In genomic region chr15:74555192-74555591, GRCh38 we compare ENCODE assay signal across 17 cellular contexts. TPM values are rescaled to one million over a fixed set of nuclear protein-coding genes. Genes with fewer than 3 reads are reported as not detected.
DNase-seq lines count a peak whose midpoint lies in the region; ATAC-seq, FAIRE-seq and TF ChIP-seq lines count a peak whose summit lies in the region.
"Had no signal": no experiment of that assay in that cellular context is flagged by ENCODE, and none has a peak within 500 bp of the region (broad histone marks: within the 10 kb centered on the region; RNA-seq: fewer than 3 reads in every experiment).

No MANE protein-coding gene starts in this region.

- WGBS in H1 (ENCODE audit: extremely low coverage in 1 of 2, insufficient coverage in 1 of 2, insufficient read length in 1 of 2, insufficient replicate concordance in 2 of 2, low coverage in 1 of 2, low lambda C conversion rate in 2 of 2, missing lambda C conversion rate in 1 of 2), 2 experiments: 95% methylated on average over 4 of the region's 4 CpGs; no CpG with 5 or more reads in 1 of the 2 experiments

- no peak for ATAC-seq in HG02571 (IDR thresholded peaks at IDR 0.05; ENCODE audit: unreplicated experiment)
- ATAC-seq: A549 had no signal

- no peak overlapping the region for H3K4ac ChIP-seq in H1 (replicated peaks; ENCODE audit: insufficient read length, low read depth, low read length)

- POLR2A ChIA-PET in HEK293 (lab: Yijun Ruan, JAX) (interaction anchor here (0.6 to 1.3 kb wide), 2 partner anchors 9 to 891 kb away, joined by 3 read pairs; no protein-coding TSS in a partner anchor), H1 (lab: Charles Lee; ENCODE audit: partially characterized antibody) (interaction anchor here (0.6 kb wide), 1 partner anchor 313 kb away, joined by 3 read pairs; no protein-coding TSS in a partner anchor)

- H4K5ac ChIP-seq in H1 (ENCODE audit: insufficient read length, low read depth, low read length): no peak overlapping the region

- peaks cover 3% of the 10 kb centered on the region for H3K79me1 ChIP-seq in H1 (ENCODE audit: low read depth, low read length)

- peaks cover 3 to 87% of the 10 kb centered on the region in 2 experiments; a peak in 3 of 4 replicates for H3K79me2 ChIP-seq in H1 (ENCODE audit: control insufficient read depth in 1 of 2, insufficient read depth in 2 of 2, low read length in 2 of 2)

- no peak overlapping the region for H2BK120ac ChIP-seq in H1 (replicated peaks; ENCODE audit: low read depth, low read length)

- H3K18ac ChIP-seq in H1 (ENCODE audit: extremely low read depth, low read length): no peak overlapping the region

- peaks cover 9% of the 10 kb centered on the region; the same call in 1 of the 2 replicates for H3K4me1 ChIP-seq in HEK293 (ENCODE audit: control insufficient read depth, insufficient read depth, low read length)
- no peaks in the 10 kb centered on the region for H3K4me1 ChIP-seq in H1 (replicated peaks in 1 of 4; ENCODE audit: control insufficient read depth in 3 of 4, insufficient read depth in 4 of 4, low read length in 3 of 4)
- H3K4me1 ChIP-seq: A549 had no signal

- H3K23me2 ChIP-seq in H1 (ENCODE audit: low read depth, low read length): no peaks in the 10 kb centered on the region

- TF ChIP-seq EP300 in H1 (IDR thresholded peaks at IDR 0.05; ENCODE audit: borderline replicate concordance in 1 of 2, low read depth in 2 of 2, low read length in 2 of 2): no peak

- H3K9me3 ChIP-seq in HEK293 (ENCODE audit: control insufficient read depth, insufficient read depth, low read depth, low read length) (no peaks in the 10 kb centered on the region), H1 (ENCODE audit: insufficient read depth in 2 of 2, low read depth in 1 of 2, low read length in 1 of 2) (no peaks in the 10 kb centered on the region)
- H3K9me3 ChIP-seq: A549 had no signal

- TF ChIP-seq RAD21 in H1 (IDR thresholded peaks at IDR 0.05 in 1 of 2, conservative IDR thresholded peaks at IDR 0.05 in 1 of 2; ENCODE audit: low read depth in 2 of 2, low read length in 2 of 2): no peak

- peak; percentile 48 for DNase-seq in NK-92 treated with Interleukin-12 subunit alpha and Interleukin-12 subunit beta, amount 100 ng/mL, for 24 hours (lab: John Stamatoyannopoulos, UW)
- DNase-seq in NK-92 (lab: John Stamatoyannopoulos, UW; ENCODE audit: unreplicated experiment) (no peak), H1 (ENCODE audit: low read depth in 1 of 2, low spot score in 2 of 2) (no peak), GM03348 (ENCODE audit: low spot score) (no peak), NCI-H1694 treated with DMSO at 0.1 percent for 48 hours (lab: John Stamatoyannopoulos, UW) (no peak)
- DNase-seq: AML-193; CD4-positive, alpha-beta T cell; DMS153; DMS79; GDM1; HCEC 1CT; HFFc6 had no signal

- H3K36me3 ChIP-seq in HEK293 (ENCODE audit: control insufficient read depth in 2 of 2, insufficient read depth in 1 of 2, low read length in 2 of 2): peaks cover 24 to 35% of the 10 kb centered on the region in 2 experiments
- peaks cover 7 to 27% (median 18%) of the 10 kb centered on the region in 4 experiments for H3K36me3 ChIP-seq in H1 (ENCODE audit: control insufficient read depth in 2 of 4, insufficient read depth in 4 of 4, low read length in 3 of 4)

- H3K4me2 ChIP-seq in H1 (ENCODE audit: insufficient read depth in 1 of 2, low read depth in 2 of 2, low read length in 2 of 2): no peak overlapping the region
- H3K4me2 ChIP-seq: A549 had no signal

- FAIRE-seq in H1 (lab: Jason Lieb, UNC): no peak
- FAIRE-seq: A549 had no signal

- H3K27ac ChIP-seq in HEK293 (ENCODE audit: extremely low read depth, low read depth, low read length): no peak overlapping the region
- H3K27ac ChIP-seq in H1 (ENCODE audit: low read depth, low read length): no peak overlapping the region
- H3K27ac ChIP-seq: 22Rv1, A549, C4-2B had no signal

- no peak overlapping the region for H2BK12ac ChIP-seq in H1 (ENCODE audit: low read depth, low read length)

- no peak overlapping the region for H3K23ac ChIP-seq in H1 (ENCODE audit: insufficient read length)

- no peak for TF ChIP-seq CTCF in HEK293 (tag by site-specific recombination; IDR thresholded peaks at IDR 0.05)
- TF ChIP-seq CTCF in H1 (IDR thresholded peaks at IDR 0.05; ENCODE audit: control extremely low read depth in 1 of 3, insufficient read depth in 1 of 3, low read depth in 1 of 3, low read length in 3 of 3): no peak

- no peak overlapping the region for H2BK15ac ChIP-seq in H1 (ENCODE audit: low read length)

- no peaks in the 10 kb centered on the region for H3K27me3 ChIP-seq in H1 (replicated peaks in 1 of 4; ENCODE audit: control insufficient read depth in 3 of 4, extremely low read depth in 1 of 4, insufficient read depth in 3 of 4, low read length in 3 of 4)

- no peak overlapping the region for H2AFZ ChIP-seq in H1 (ENCODE audit: low read length)

- H2AK5ac ChIP-seq in H1 (ENCODE audit: low read depth, low read length): no peak overlapping the region

- H3K56ac ChIP-seq in H1 (replicated peaks; ENCODE audit: insufficient read length, low read depth, low read length): no peak overlapping the region

- no peak for TF ChIP-seq POLR2A in H1 (IDR thresholded peaks at IDR 0.05; ENCODE audit: control extremely low read depth in 1 of 2, low read depth in 2 of 2, low read length in 2 of 2)

- H2BK5ac ChIP-seq in H1 (ENCODE audit: low read depth, low read length): no peak overlapping the region

- CTCF ChIA-PET in HEK293 (lab: Yijun Ruan, JAX): interaction anchor here (1.0 to 1.2 kb wide), 3 partner anchors 114 to 179 kb away, joined by 3 to 4 read pairs (median 3); no protein-coding TSS in a partner anchor
- CTCF ChIA-PET in H1 (lab: Charles Lee; ENCODE audit: partially characterized antibody): interaction anchor here (1.3 kb wide), 1 partner anchor 208 kb away, joined by 3 read pairs; no protein-coding TSS in a partner anchor

- H2BK20ac ChIP-seq in H1 (ENCODE audit: low read length): no peak overlapping the region

- no peak overlapping the region for H3K9ac ChIP-seq in H1 (replicated peaks in 1 of 4; ENCODE audit: extremely low read depth in 1 of 4, low read depth in 3 of 4, low read length in 3 of 4)

- H4K20me1 ChIP-seq in H1 (replicated peaks in 1 of 2; ENCODE audit: control insufficient read depth in 1 of 2, insufficient read depth in 2 of 2, low read length in 2 of 2): peaks cover 10 to 12% of the 10 kb centered on the region in 2 experiments

- H3K14ac ChIP-seq in H1 (ENCODE audit: insufficient read length): no peak overlapping the region

- no peak overlapping the region for H4K91ac ChIP-seq in H1 (replicated peaks; ENCODE audit: insufficient read length, low read length)

- H3K4me3 ChIP-seq in HEK293 (ENCODE audit: low read depth, low read length) (no peak overlapping the region), H1 (ENCODE audit: extremely low read depth in 1 of 4, insufficient read depth in 2 of 4, low read depth in 3 of 4, low read length in 4 of 4) (no peak overlapping the region)
- H3K4me3 ChIP-seq: A549 had no signal

- H4K8ac ChIP-seq in H1 (ENCODE audit: extremely low read depth, insufficient read depth, low read length): no peak overlapping the region

TF ChIP-seq in HEK293, 187 proteins besides CTCF, POLR2A, EP300 and RAD21:
- peak; percentile 87 for TF ChIP-seq SCRT2 (tag by site-specific recombination; IDR thresholded peaks at IDR 0.05)
- TF ChIP-seq, protein P1, sequence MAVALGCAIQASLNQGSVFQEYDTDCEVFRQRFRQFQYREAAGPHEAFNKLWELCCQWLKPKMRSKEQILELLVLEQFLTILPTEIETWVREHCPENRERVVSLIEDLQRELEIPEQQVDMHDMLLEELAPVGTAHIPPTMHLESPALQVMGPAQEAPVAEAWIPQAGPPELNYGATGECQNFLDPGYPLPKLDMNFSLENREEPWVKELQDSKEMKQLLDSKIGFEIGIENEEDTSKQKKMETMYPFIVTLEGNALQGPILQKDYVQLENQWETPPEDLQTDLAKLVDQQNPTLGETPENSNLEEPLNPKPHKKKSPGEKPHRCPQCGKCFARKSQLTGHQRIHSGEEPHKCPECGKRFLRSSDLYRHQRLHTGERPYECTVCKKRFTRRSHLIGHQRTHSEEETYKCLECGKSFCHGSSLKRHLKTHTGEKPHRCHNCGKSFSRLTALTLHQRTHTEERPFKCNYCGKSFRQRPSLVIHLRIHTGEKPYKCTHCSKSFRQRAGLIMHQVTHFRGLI (tag by site-specific recombination; IDR thresholded peaks at IDR 0.05): 0 out of 2 replicates have a peak, but pooled peaks have one; percentile 32
- TF ChIP-seq ZNF138 (tag by site-specific recombination; IDR thresholded peaks at IDR 0.05; ENCODE audit: borderline replicate concordance): no peak

RNA-seq across cellular contexts. Expression of gene ARID3B, which starts 14.2 kb away (rescaled TPM):
- total RNA-seq in H1 (2021; fragmentation: NEBNext Ultra II Directional; extraction: Animal tissue kit (Norgen Biotek cat#: 25700)): 115 and 118 TPM in 2 replicates
- 81.0 and 102 TPM in 2 replicates for polyA plus RNA-seq in H1 (2011; rRNA removed)
- polyA plus RNA-seq in H1 (2011; cell fraction: cytosol; rRNA removed): 72.8 TPM
- 106 TPM for polyA plus RNA-seq in H1 (2011; cell fraction: nucleus; rRNA removed)
- polyA plus RNA-seq in H1 (2012, experiment 1 of 2): 76.9 to 100 TPM (median 95.5 TPM) in 4 replicates
- polyA plus RNA-seq in H1 (2012, experiment 2 of 2): 74.6 TPM
- 73.7 TPM for polyA plus RNA-seq in H1 (2013, experiment 1 of 2)
- polyA plus RNA-seq in H1 (2013, experiment 2 of 2): 74.8 TPM
- polyA minus RNA-seq in H1 (2011; rRNA and poly(A)+ RNA removed): 70.8 and 83.0 TPM in 2 replicates
- polyA minus RNA-seq in H1 (2011; cell fraction: cytosol; rRNA and poly(A)+ RNA removed): 63.8 TPM
- 57.6 TPM for polyA minus RNA-seq in H1 (2011; cell fraction: nucleus; rRNA and poly(A)+ RNA removed)
